Comparison of ENCODE assay signal across 24 cellular contexts in the genomic region with DNA sequence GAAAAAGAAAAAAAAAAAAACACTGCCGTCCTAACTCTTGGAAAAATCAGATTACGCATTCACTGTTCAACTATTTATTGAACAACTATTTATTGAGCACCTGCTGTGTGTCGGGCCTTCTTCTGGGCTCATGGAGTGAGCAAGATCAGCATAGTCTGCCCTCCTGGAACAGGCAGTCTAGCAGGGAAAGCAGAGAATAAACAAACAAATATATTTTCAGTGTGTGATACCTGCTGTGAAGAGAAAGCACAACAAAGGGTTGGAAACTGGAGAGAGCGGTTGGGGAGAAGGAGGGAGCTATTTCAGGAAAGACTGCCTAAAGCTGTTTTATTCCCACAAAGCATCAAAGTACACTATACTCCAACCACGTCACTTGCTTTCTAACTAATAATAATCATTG.
"Had no signal": no experiment of that assay in that cellular context is flagged by ENCODE, and none has a peak within 500 bp of the region (broad histone marks: within the 10 kb centered on the region; RNA-seq: fewer than 3 reads in every experiment).

No MANE protein-coding gene starts in this region.

- H3K4me1 ChIP-seq: breast epithelium, SJSA1 had no signal

- DNase-seq: activated CD4-positive, alpha-beta memory T cell treated with anti-CD3 and anti-CD28 coated beads, Interleukin-2, amount 10 ng/mL, durations not matched to agents 7 days and 5 days; activated CD4-positive, alpha-beta T cell treated with anti-CD3 and anti-CD28 coated beads for 36 hours; activated CD4-positive, alpha-beta T cell treated with anti-CD3 and anti-CD28 coated beads, Interleukin-2, amount 50 U/mL, for 1 hour; activated gamma-delta T cell treated with Interleukin-2 at 50 U/mL for 16 hours; activated naive CD4-positive, alpha-beta T cell treated with anti-CD3 and anti-CD28 coated beads for 36 hours; activated naive CD8-positive, alpha-beta T cell treated with anti-CD3 and anti-CD28 coated beads for 36 hours; activated T-cell treated with anti-CD3 and anti-CD28 coated beads, Interleukin-2, amount 50 U/mL, for 24 hours; amniotic stem cell; aorta; NCI-H1105; NCI-H1436; NCI-H1694; NCI-H1930; NCI-H2081 treated with DMSO at 0.1 percent for 48 hours; NCI-H2171; NCI-H446 treated with DMSO at 0.1 percent for 48 hours; NCI-H524; RPMI8226; SHP77 treated with DMSO at 0.1 percent for 48 hours; SK-N-SH had no signal

- H3K27ac ChIP-seq: breast epithelium, coronary artery, SJSA1 had no signal

- H3K36me3 ChIP-seq: breast epithelium, SJSA1 had no signal

- H3K4me3 ChIP-seq: breast epithelium, coronary artery, K562, SJSA1 had no signal

- H3K9me3 ChIP-seq: breast epithelium, SJSA1, SK-N-SH had no signal
